9 cellular contexts compared by ENCODE assay signal in the genomic region with DNA sequence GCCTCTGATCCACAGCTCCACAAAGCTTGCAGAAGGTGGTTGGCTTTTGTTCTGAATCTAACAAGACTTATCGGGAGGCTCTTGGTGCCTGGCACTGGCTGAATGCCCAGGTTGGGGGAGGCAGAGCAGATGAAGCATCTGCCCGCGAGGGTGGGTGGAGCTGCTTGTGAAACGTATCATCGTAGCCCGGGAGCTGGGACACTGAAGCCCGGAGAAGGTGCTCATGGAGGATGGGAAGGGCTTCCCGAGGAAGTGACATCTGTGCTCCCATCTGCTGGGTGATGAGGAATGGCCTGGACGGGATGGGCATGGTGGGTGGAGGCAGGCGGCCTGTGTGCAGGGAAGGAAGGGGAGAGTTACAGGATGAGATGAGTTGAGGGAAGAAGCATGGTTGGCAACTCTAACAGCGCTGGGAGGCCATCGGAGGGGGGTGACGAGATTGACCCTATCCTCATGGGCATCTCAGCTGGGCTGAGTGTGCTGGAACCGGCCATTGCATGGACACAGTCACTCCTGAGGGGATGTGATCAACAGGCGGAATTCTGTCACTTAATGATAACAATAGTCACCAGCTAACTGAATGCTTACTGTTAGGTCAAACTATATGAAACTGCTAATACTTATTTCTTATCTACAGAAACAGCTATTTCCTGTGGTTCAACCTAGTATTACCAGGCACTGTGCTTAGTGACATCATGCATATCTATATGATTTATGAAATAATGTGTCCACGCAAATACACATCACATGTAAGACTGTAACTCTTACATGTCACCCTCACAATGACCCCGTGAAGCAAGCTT.
DNase-seq lines count a peak whose midpoint lies in the region; ATAC-seq and TF ChIP-seq lines count a peak whose summit lies in the region.
"Had no signal": no experiment of that assay in that cellular context is flagged by ENCODE, and none has a peak within 500 bp of the region (broad histone marks: within the 10 kb centered on the region; RNA-seq: fewer than 3 reads in every experiment).

No MANE protein-coding gene starts in this region.

- TF ChIP-seq CTCF in fibroblast of the aortic adventitia (IDR thresholded peaks at IDR 0.05; ENCODE audit: insufficient read depth, low read length): no peak
- no peak for TF ChIP-seq CTCF in omental fat pad (IDR thresholded peaks at IDR 0.05)

- DNase-seq in DMS79 treated with DMSO at 0.1 percent for 48 hours (lab: John Stamatoyannopoulos, UW) (peak; percentile 86), NCI-H524 (lab: John Stamatoyannopoulos, UW) (peak; percentile 99), fibroblast of the aortic adventitia (ENCODE audit: low read depth) (peak; percentile 19), omental fat pad (ENCODE audit: low spot score) (no peak), mesenteric fat pad (ENCODE audit: low spot score) (no peak)
- no peak for DNase-seq in effector memory CD4-positive, alpha-beta T cell
- DNase-seq: activated effector memory CD4-positive, alpha-beta T cell treated with Interleukin-2 at 50 U/mL for 16 hours had no signal

- H3K27ac ChIP-seq in effector memory CD4-positive, alpha-beta T cell (ENCODE audit: insufficient read depth, low read length, poor library complexity, severe bottlenecking): no peak overlapping the region

- H3K9me3 ChIP-seq in effector memory CD4-positive, alpha-beta T cell (ENCODE audit: control insufficient read depth, low read length): peaks cover 10% of the 10 kb centered on the region

- no peaks in the 10 kb centered on the region for H3K27me3 ChIP-seq in effector memory CD4-positive, alpha-beta T cell (replicated peaks; ENCODE audit: control insufficient read depth, insufficient read depth, low read length, poor library complexity, severe bottlenecking)

- no peaks in the 10 kb centered on the region for H3K4me1 ChIP-seq in effector memory CD4-positive, alpha-beta T cell (ENCODE audit: control insufficient read depth, insufficient read depth, low read length, poor library complexity, severe bottlenecking)

- peak; percentile 84 for ATAC-seq in omental fat pad (ENCODE audit: low FRiP score)
- ATAC-seq in GM18907 (IDR thresholded peaks at IDR 0.05; ENCODE audit: unreplicated experiment): no peak
- ATAC-seq in HG02642 (IDR thresholded peaks at IDR 0.05; ENCODE audit: poor library complexity, unreplicated experiment): no peak

- peaks cover 82% of the 10 kb centered on the region for H3K36me3 ChIP-seq in effector memory CD4-positive, alpha-beta T cell (ENCODE audit: control insufficient read depth, insufficient read depth, low read length)

- no peak overlapping the region for H3K4me3 ChIP-seq in fibroblast of the aortic adventitia (ENCODE audit: low read depth, low read length)
- H3K4me3 ChIP-seq in effector memory CD4-positive, alpha-beta T cell (ENCODE audit: insufficient read depth, low read depth, low read length, poor library complexity, severe bottlenecking): no peak overlapping the region

Comparison
In these comparisons a context has a peak if more than half of its experiments do, and no peak if none do; other contexts are left out.
1. DNase-seq: peak in DMS79 treated with DMSO at 0.1 percent for 48 hours (single experiment), NCI-H524 (2 of 2) and fibroblast of the aortic adventitia (single experiment); none in omental fat pad (single experiment), effector memory CD4-positive, alpha-beta T cell (0 of 3) and mesenteric fat pad (single experiment).